Comparison of ENCODE assay signal across 8 cellular contexts in the genomic region with DNA sequence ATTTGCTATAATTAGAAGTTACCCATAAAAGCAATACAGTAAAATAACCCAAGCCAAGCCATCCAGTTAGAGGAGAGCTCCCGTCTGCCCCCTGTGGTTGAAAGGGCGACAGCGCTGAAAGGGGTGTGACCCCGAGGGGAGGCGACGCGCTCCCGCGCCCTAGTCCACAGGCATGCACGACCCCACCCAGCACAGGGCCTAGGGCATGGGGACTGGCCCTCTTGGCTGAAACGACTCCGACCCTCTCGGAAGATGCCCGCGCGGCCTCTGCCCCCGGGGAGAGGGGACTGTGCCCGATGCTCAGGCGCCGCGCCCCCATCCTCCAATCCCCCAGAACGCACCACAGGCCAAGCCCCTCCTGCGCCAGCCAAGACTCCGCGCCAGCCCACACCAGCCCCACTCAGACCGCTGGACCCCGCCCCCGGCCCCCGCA.
A peak's percentile ranks its signal among the peaks of the same experiment; 100 is the strongest.
DNase-seq lines count a peak whose midpoint lies in the region; ATAC-seq, FAIRE-seq and TF ChIP-seq lines count a peak whose summit lies in the region.

No MANE protein-coding gene starts in this region.

- no peaks in the 10 kb centered on the region for H3K27me3 ChIP-seq in BLaER1 treated with 17β-estradiol and CSF1 and Interleukin-3, amounts not matched to agents 10 nM and 100 nM
- H3K27me3 ChIP-seq in IMR-90 (ENCODE audit: control insufficient read depth, insufficient read depth, low read length) (no peaks in the 10 kb centered on the region; the same call in 1 of the 2 replicates), foreskin keratinocyte (no peaks in the 10 kb centered on the region), ovary (no peaks in the 10 kb centered on the region)

- H2BK15ac ChIP-seq in IMR-90 (ENCODE audit: low read depth, low read length), result no peak overlapping the region

- TF ChIP-seq RAD21 in IMR-90 (IDR thresholded peaks at IDR 0.05; ENCODE audit: low read length), result 0 out of 2 replicates have a peak, but pooled peaks have one; percentile 13

- POLR2A ChIA-PET in IMR-90 (lab: Charles Lee; ENCODE audit: unreplicated experiment), result no interaction called here

- TF ChIP-seq POLR2A in IMR-90 (IDR thresholded peaks at IDR 0.05; ENCODE audit: low read depth, low read length) (no peak), ovary (IDR thresholded peaks at IDR 0.05) (no peak)

- DNase-seq in IMR-90 (no peak), foreskin keratinocyte (peak in 1 of 2 donors; percentile 26), ovary (peak in 3 of 5 donors; percentile 25 to 38 (median 34)), HTR-8/SVneo (ENCODE audit: insufficient read length, low spot score) (no peak)
- DNase-seq in activated CD8-positive, alpha-beta memory T cell treated with anti-CD3 and anti-CD28 coated beads, Interleukin-2, amount 50 U/mL, for 48 hours, result peak; percentile 77

- H2AK9ac ChIP-seq in IMR-90 (replicated peaks; ENCODE audit: low read depth, low read length, poor library complexity), result peak overlapping the region; percentile 72

- no peaks in the 10 kb centered on the region for H3K79me1 ChIP-seq in IMR-90 (ENCODE audit: low read depth in 1 of 2, low read length in 2 of 2)

- peaks cover 6 to 40% (median 21%) of the 10 kb centered on the region in 10 experiments; a peak in 19 of 20 replicates for H3K4me1 ChIP-seq in BLaER1 treated with 17β-estradiol and CSF1 and Interleukin-3, amounts not matched to agents 10 nM and 100 nM
- H3K4me1 ChIP-seq in IMR-90 (ENCODE audit: control insufficient read depth, insufficient read depth, low read length) (no peaks in the 10 kb centered on the region; the same call in 1 of the 2 replicates), foreskin keratinocyte (no peaks in the 10 kb centered on the region), ovary (ENCODE audit: insufficient read depth) (no peaks in the 10 kb centered on the region), urinary bladder (ENCODE audit: insufficient read depth) (no peaks in the 10 kb centered on the region)

- H2BK120ac ChIP-seq in IMR-90 (ENCODE audit: low read depth, low read length), result no peak overlapping the region

- dilution Hi-C loops in IMR-90 (cut with HindIII; ENCODE audit: low sequenced_read_pairs, unreplicated experiment), result no loop called here

- ATAC-seq in GM19467 (IDR thresholded peaks at IDR 0.05; ENCODE audit: unreplicated experiment) (peak; percentile 53), IMR-90 (ENCODE audit: low read depth) (peak; percentile 66), foreskin keratinocyte (peak; percentile 49)

- CTCF ChIA-PET in IMR-90 (lab: Yijun Ruan, JAX), result interaction anchor here (1.0 to 1.5 kb wide), 4 partner anchors 8 to 336 kb away, joined by 3 to 5 read pairs (median 4); no protein-coding TSS in a partner anchor

- H2AFZ ChIP-seq in IMR-90 (replicated peaks; ENCODE audit: low read length, poor library complexity), result peak overlapping the region; percentile 89

- TF ChIP-seq CTCF in IMR-90 (conservative IDR thresholded peaks at IDR 0.05; ENCODE audit: low read depth, low read length) (peak; percentile 47), foreskin keratinocyte (conservative IDR thresholded peaks at IDR 0.05) (peak; percentile 70), ovary (IDR thresholded peaks at IDR 0.05) (peak in 1 of 3 donors; percentile 24)

- no peak overlapping the region for H2AK5ac ChIP-seq in IMR-90 (ENCODE audit: low read depth, low read length)

- H3K27ac ChIP-seq in BLaER1 treated with 17β-estradiol and CSF1 and Interleukin-3, amounts not matched to agents 10 nM and 100 nM, result peak overlapping the region in 2 of 11 experiments; percentile 43 to 49; a peak in 2 of 22 replicates
- H3K27ac ChIP-seq in IMR-90 (ENCODE audit: insufficient read depth, low read length) (no peak overlapping the region), foreskin keratinocyte (no peak overlapping the region), ovary (no peak overlapping the region), urinary bladder (ENCODE audit: low read depth) (no peak overlapping the region)

- no peaks in the 10 kb centered on the region for H3K36me3 ChIP-seq in BLaER1 treated with 17β-estradiol and CSF1 and Interleukin-3, amounts not matched to agents 10 nM and 100 nM
- no peaks in the 10 kb centered on the region for H3K36me3 ChIP-seq in IMR-90 (ENCODE audit: control insufficient read depth, insufficient read depth, low read length)
- H3K36me3 ChIP-seq in ovary, result no peaks in the 10 kb centered on the region
- no peaks in the 10 kb centered on the region for H3K36me3 ChIP-seq in urinary bladder (ENCODE audit: insufficient read depth)

- H4K91ac ChIP-seq in IMR-90 (ENCODE audit: insufficient read depth, low read depth, low read length), result no peak overlapping the region

- H3K4me3 ChIP-seq in BLaER1 treated with 17β-estradiol and CSF1 and Interleukin-3, amounts not matched to agents 10 nM and 100 nM, result peak overlapping the region; percentile 48 to 69 (median 56); a peak in 19 of 20 replicates
- peak overlapping the region; percentile 31 for H3K4me3 ChIP-seq in IMR-90 (ENCODE audit: insufficient read depth, low read depth, low read length)
- H3K4me3 ChIP-seq in ovary, result peak overlapping the region; percentile 21
- peak overlapping the region; percentile 15 for H3K4me3 ChIP-seq in urinary bladder (ENCODE audit: low read depth, low read length)

- no peak overlapping the region for H4K8ac ChIP-seq in IMR-90 (ENCODE audit: low read depth in 2 of 2, low read length in 2 of 2)

- no peaks in the 10 kb centered on the region for H3K9me3 ChIP-seq in BLaER1 treated with 17β-estradiol and CSF1 and Interleukin-3, amounts not matched to agents 10 nM and 100 nM (replicated peaks in 1 of 11)
- H3K9me3 ChIP-seq in IMR-90 (ENCODE audit: control insufficient read depth, insufficient read depth, low read length), result no peaks in the 10 kb centered on the region
- no peaks in the 10 kb centered on the region for H3K9me3 ChIP-seq in ovary

- in situ Hi-C loops in IMR-90 (cut with MboI; ENCODE audit: low sequenced_read_pairs), result no loop called here

- no peak overlapping the region for H3K23ac ChIP-seq in IMR-90 (ENCODE audit: low read depth, low read length)

- no TSS peak for BruUV-seq in IMR-90 (replicated peaks; lab: Mats Ljungman, UMichigan)

- WGBS in IMR-90 (ENCODE audit: extremely low coverage in 2 of 2, insufficient read length in 1 of 2), 2 experiments, result 4% methylated on average over 4 of the region's 29 CpGs; no CpG with 5 or more reads in 1 of the 2 experiments
- 1 to 4% (median 2%) methylated on average over 20 to 29 of the region's 29 CpGs for WGBS in ovary, 3 donors
- 2% methylated on average over 29 of the region's 29 CpGs for WGBS in urinary bladder

- H3K4ac ChIP-seq in IMR-90 (ENCODE audit: low read depth, low read length), result no peak overlapping the region

- peak overlapping the region; percentile 86 to 99 (median 91) for H3K4me2 ChIP-seq in BLaER1 treated with 17β-estradiol and CSF1 and Interleukin-3, amounts not matched to agents 10 nM and 100 nM
- H3K4me2 ChIP-seq in IMR-90 (ENCODE audit: low read depth, low read length), result peak overlapping the region; percentile 96

- no peak for FAIRE-seq in HTR-8/SVneo (lab: Jason Lieb, UNC)

- no peak overlapping the region for H2BK5ac ChIP-seq in IMR-90 (ENCODE audit: low read depth, low read length, poor library complexity, severe bottlenecking)

- no peak overlapping the region for H2BK20ac ChIP-seq in IMR-90 (ENCODE audit: low read depth, low read length)

- no peak for TF ChIP-seq EP300 in ovary (IDR thresholded peaks at IDR 0.05)

- H3K18ac ChIP-seq in IMR-90 (ENCODE audit: low read depth, low read length), result no peak overlapping the region

- intact Hi-C loops in IMR-90 (cut with micrococcal nuclease), result loop anchor here (1.0 to 10.0 kb wide), 2 partner anchors 143 to 336 kb away; no protein-coding TSS in a partner anchor
- intact Hi-C loops in ovary (cut with DNase I), result no loop called here

- H3K14ac ChIP-seq in IMR-90 (replicated peaks; ENCODE audit: low read depth, low read length), result no peak overlapping the region

- peaks cover 0 to 26% (median 0%) of the 10 kb centered on the region in 11 experiments; a peak in 3 of 22 replicates for H4K20me1 ChIP-seq in BLaER1 treated with 17β-estradiol and CSF1 and Interleukin-3, amounts not matched to agents 10 nM and 100 nM
- no peaks in the 10 kb centered on the region; the same call in 1 of the 2 replicates for H4K20me1 ChIP-seq in IMR-90 (ENCODE audit: insufficient read depth, low read length)

- H4K5ac ChIP-seq in IMR-90 (ENCODE audit: low read depth, low read length), result no peak overlapping the region

- peak overlapping the region; percentile 38 to 71 (median 57); a peak in 16 of 22 replicates for H3K9ac ChIP-seq in BLaER1 treated with 17β-estradiol and CSF1 and Interleukin-3, amounts not matched to agents 10 nM and 100 nM
- H3K9ac ChIP-seq in IMR-90 (ENCODE audit: low read depth, low read length), result no peak overlapping the region; the same call in 1 of the 2 replicates

- no peaks in the 10 kb centered on the region for H3K9me1 ChIP-seq in IMR-90 (ENCODE audit: insufficient read depth, low read length)

- H3K56ac ChIP-seq in IMR-90 (ENCODE audit: extremely low read depth, insufficient read depth, low read length), result no peak overlapping the region

TF ChIP-seq in IMR-90, 13 proteins besides CTCF, POLR2A, EP300 and RAD21 (continues in another document):
- TF ChIP-seq BHLHE40 (IDR thresholded peaks at IDR 0.05; ENCODE audit: low read depth, low read length), result no peak
- no peak for TF ChIP-seq MXI1 (IDR thresholded peaks at IDR 0.05; ENCODE audit: borderline replicate concordance, low read depth, low read length)
- TF ChIP-seq RFX5 (IDR thresholded peaks at IDR 0.05; ENCODE audit: low read depth, low read length), result no peak
- no peak for TF ChIP-seq NFE2L2 (IDR thresholded peaks at IDR 0.05; ENCODE audit: low read depth, low read length)
- no peak for TF ChIP-seq SMC3 (IDR thresholded peaks at IDR 0.05; ENCODE audit: low read depth, low read length)
- no peak for TF ChIP-seq CEBPB (IDR thresholded peaks at IDR 0.05; ENCODE audit: low read depth, low read length)
- TF ChIP-seq MAFK (IDR thresholded peaks at IDR 0.05; ENCODE audit: low read depth, low read length), result no peak
- TF ChIP-seq RCOR1 (IDR thresholded peaks at IDR 0.05; ENCODE audit: insufficient replicate concordance, low read length), result no peak
- no peak for TF ChIP-seq USF2 (IDR thresholded peaks at IDR 0.05; ENCODE audit: low read depth, low read length)
- TF ChIP-seq MAZ (IDR thresholded peaks at IDR 0.05; ENCODE audit: borderline replicate concordance, low read depth, low read length), result no peak

Comparison
In these comparisons a context has a peak if more than half of its experiments do, and no peak if none do; other contexts are left out.
1. DNase-seq: peak in activated CD8-positive, alpha-beta memory T cell treated with anti-CD3 and anti-CD28 coated beads, Interleukin-2, amount 50 U/mL, for 48 hours (single experiment) and ovary (3 of 5); none in IMR-90 (single experiment) and HTR-8/SVneo (single experiment).
2. Peak in every context shown above with its lines, with median percentiles within 50 percentile points of each other: H3K4me3 ChIP-seq and ATAC-seq.